ENCODE assay signal across 18 cellular contexts in genomic region chr13:102225892-102226291, GRCh38.
"Had no signal": no experiment of that assay in that cellular context is flagged by ENCODE, and none has a peak within 500 bp of the region (broad histone marks: within the 10 kb centered on the region; RNA-seq: fewer than 3 reads in every experiment).

No MANE protein-coding gene starts in this region.

- DNase-seq: KBM-7, NCI-H1092, NCI-H1105 treated with DMSO at 0.1 percent for 48 hours, NCI-H1417 treated with DMSO at 0.1 percent for 48 hours, NCI-H146, NCI-H1694 treated with DMSO at 0.1 percent for 48 hours, NCI-H1930, NCI-H2081, NCI-H2107, NCI-H2227 treated with DMSO at 0.1 percent for 48 hours, NCI-H524, NCI-H526 treated with DMSO at 0.1 percent for 48 hours, NCI-H774, RPMI8226, SIG-M5 had no signal

- H3K4me3 ChIP-seq: SJSA1, SK-N-MC had no signal

- H3K36me3 ChIP-seq: SJSA1 had no signal

- H3K27ac ChIP-seq: HL-60, SJSA1, SK-N-MC had no signal

- H3K27me3 ChIP-seq: SJSA1 had no signal

- H3K4me1 ChIP-seq: SJSA1 had no signal

- H3K9me3 ChIP-seq: SJSA1 had no signal
